In genomic region chr7:139830779-139831498, GRCh38 we compare ENCODE assay signal across 13 cellular contexts. TPM values are rescaled to one million over a fixed set of nuclear protein-coding genes. Genes with fewer than 3 reads are reported as not detected.
DNase-seq lines count a peak whose midpoint lies in the region; ATAC-seq, FAIRE-seq and TF ChIP-seq lines count a peak whose summit lies in the region.
"Had no signal": no experiment of that assay in that cellular context is flagged by ENCODE, and none has a peak within 500 bp of the region (broad histone marks: within the 10 kb centered on the region; RNA-seq: fewer than 3 reads in every experiment).

No MANE protein-coding gene starts in this region.

- BruUV-seq in GM12878 (replicated peaks; lab: Mats Ljungman, UMichigan) = no TSS peak
- BruUV-seq in mammary epithelial cell (replicated peaks; lab: Mats Ljungman, UMichigan) = no TSS peak

- RAD21 ChIA-PET in GM12878 (lab: Charles Lee; ENCODE audit: unreplicated experiment) = interaction anchor here (0.8 to 3.2 kb wide), 9 partner anchors 22 to 184 kb away, joined by 3 to 22 read pairs (median 4); no protein-coding TSS in a partner anchor

- H3K36me3 Mint-ChIP-seq in stimulated activated effector memory CD8-positive, alpha-beta T cell treated with anti-CD3 and anti-CD28 coated beads, Interleukin-12 subunit alpha, Interleukin-12 subunit beta, amount 100 ng/mL, for 72 hours = no peaks in the 10 kb centered on the region

- in situ Hi-C loops in GM12878 (cut with MboI) (no loop called here), mammary epithelial cell (cut with MboI; ENCODE audit: low sequenced_read_pairs in 2 of 2) (no loop called here)

- dilution Hi-C loops in mammary epithelial cell (cut with HindIII; ENCODE audit: low sequenced_read_pairs) = no loop called here

- ATAC-seq in HG03066 (IDR thresholded peaks at IDR 0.05; ENCODE audit: low read depth, unreplicated experiment) (peak; percentile 39), GM12878 (peak; percentile 70)
- peak; percentile 51 for ATAC-seq in stimulated activated effector memory CD8-positive, alpha-beta T cell treated with anti-CD3 and anti-CD28 coated beads, Interleukin-12 subunit alpha, Interleukin-12 subunit beta, amount 100 ng/mL, for 72 hours
- ATAC-seq: A549 had no signal

- H3K4me1 ChIP-seq in GM12878 (ENCODE audit: control insufficient read depth, insufficient read depth, low read length) (peaks cover 26% of the 10 kb centered on the region), mammary epithelial cell (ENCODE audit: insufficient read depth, low read length) (peaks cover 5% of the 10 kb centered on the region)

- peaks cover 2% of the 10 kb centered on the region; the same call in 1 of the 2 replicates for H3K79me2 ChIP-seq in GM12878 (ENCODE audit: control insufficient read depth, insufficient read depth, low read length)
- H3K79me2 ChIP-seq in mammary epithelial cell (ENCODE audit: insufficient read depth, low read length) = no peaks in the 10 kb centered on the region

- H2AFZ ChIP-seq in GM12878 (ENCODE audit: control insufficient read depth, low read depth, low read length) (peak overlapping the region; percentile 84), mammary epithelial cell (ENCODE audit: low read depth, low read length) (no peak overlapping the region)

- peak; percentile 53 for TF ChIP-seq POLR2A in GM12878 (IDR thresholded peaks at IDR 0.05; ENCODE audit: low read depth, low read length)

- H3K27ac ChIP-seq in GM12878 (ENCODE audit: control insufficient read depth, insufficient read depth) (peak overlapping the region; percentile 81), mammary epithelial cell (ENCODE audit: insufficient read depth, low read depth, low read length) (no peak overlapping the region)

- no peak for FAIRE-seq in GM12878 (lab: Jason Lieb, UNC)
- FAIRE-seq: A549, keratinocyte had no signal

- no peaks in the 10 kb centered on the region; the same call in 1 of the 3 replicates for H3K9me3 ChIP-seq in GM12878 (replicated peaks; ENCODE audit: control insufficient read depth, insufficient read depth, low read length)
- H3K9me3 ChIP-seq in mammary epithelial cell (replicated peaks; ENCODE audit: insufficient read depth, low read length) = no peaks in the 10 kb centered on the region

- TF ChIP-seq RAD21 in GM12878 (IDR thresholded peaks at IDR 0.05; ENCODE audit: insufficient read depth, low read depth, low read length) = no peak

- 22% methylated on average over 3 of the region's 3 CpGs for WGBS in GM12878 (ENCODE audit: insufficient coverage, insufficient replicate concordance, low lambda C conversion rate, missing lambda C conversion rate)
- 94% methylated on average over 3 of the region's 3 CpGs for WGBS in mammary epithelial cell (ENCODE audit: low coverage, missing lambda C conversion rate)

- SMC1A ChIA-PET in GM12878 (lab: Charles Lee; ENCODE audit: uncharacterized antibody, unreplicated experiment) = interaction anchor here (0.7 to 3.9 kb wide), 16 partner anchors 10 to 212 kb away, joined by 3 to 24 read pairs (median 4); no protein-coding TSS in a partner anchor

- no peak for TF ChIP-seq CTCF in GM12878 (IDR thresholded peaks at IDR 0.05 in 2 of 3, conservative IDR thresholded peaks at IDR 0.05 in 1 of 3; ENCODE audit: control insufficient read depth in 2 of 3, extremely low read depth in 1 of 3, insufficient read depth in 1 of 3, low read depth in 3 of 3, low read length in 3 of 3)
- no peak for TF ChIP-seq CTCF in mammary epithelial cell (conservative IDR thresholded peaks at IDR 0.05 in 1 of 2, IDR thresholded peaks at IDR 0.05 in 1 of 2; ENCODE audit: extremely low read depth in 1 of 2, insufficient read depth in 1 of 2, low read depth in 1 of 2, low read length in 2 of 2)

- H4K20me1 ChIP-seq in GM12878 (ENCODE audit: control insufficient read depth, insufficient read depth) (no peaks in the 10 kb centered on the region), mammary epithelial cell (ENCODE audit: insufficient read depth, low read length) (no peaks in the 10 kb centered on the region)

- H3K4me3 ChIP-seq in GM12878 (peak overlapping the region; percentile 54), mammary epithelial cell (replicated peaks in 1 of 3; ENCODE audit: insufficient read depth in 1 of 3, low read depth in 2 of 3, low read length in 3 of 3) (no peak overlapping the region)
- H3K4me3 ChIP-seq: A549 had no signal

- POLR2A ChIA-PET in GM12878 (lab: Charles Lee) = interaction anchor here (1.5 kb wide), 1 partner anchor 54 kb away, joined by 4 read pairs; the partner anchor contains the start of gene HIPK2
- POLR2A ChIA-PET in HEK293T (lab: Yijun Ruan, JAX) = no interaction called here

- peaks cover 33% of the 10 kb centered on the region for H3K4me1 Mint-ChIP-seq in stimulated activated effector memory CD8-positive, alpha-beta T cell treated with anti-CD3 and anti-CD28 coated beads, Interleukin-12 subunit alpha, Interleukin-12 subunit beta, amount 100 ng/mL, for 72 hours

- peak; percentile 1 for DNase-seq in NOMO-1 treated with DMSO at 0.1 percent for 48 hours (lab: John Stamatoyannopoulos, UW; ENCODE audit: unreplicated experiment)
- DNase-seq in NOMO-1 treated with dmso at 0.1 percent for 144 hours (lab: John Stamatoyannopoulos, UW; ENCODE audit: unreplicated experiment) = no peak
- no peak for DNase-seq in GM12878 (ENCODE audit: low read depth, low spot score)
- no peak for DNase-seq in stimulated activated effector memory CD8-positive, alpha-beta T cell treated with anti-CD3 and anti-CD28 coated beads, Interleukin-12 subunit alpha, Interleukin-12 subunit beta, amount 100 ng/mL, for 72 hours (ENCODE audit: low spot score in 2 of 2)
- no peak for DNase-seq in HEK293T (ENCODE audit: extremely low spot score)
- no peak for DNase-seq in mammary epithelial cell
- DNase-seq in D341Med (ENCODE audit: low spot score) = no peak
- DNase-seq: activated CD4-positive, alpha-beta T cell treated with anti-CD3 and anti-CD28 coated beads, Interleukin-2, amount 50 U/mL, for 1 hour; dermis blood vessel endothelial cell; stimulated activated CD4-positive, alpha-beta T cell treated with anti-CD3 and anti-CD28 coated beads, Interleukin-2, amount 100 ng/mL, for 48 hours had no signal

- intact Hi-C loops in GM12878 (cut with micrococcal nuclease; ENCODE audit: unreplicated experiment) = no loop called here
- intact Hi-C loops in mammary epithelial cell (cut with micrococcal nuclease) = no loop called here

- H3K4me3 Mint-ChIP-seq in stimulated activated effector memory CD8-positive, alpha-beta T cell treated with anti-CD3 and anti-CD28 coated beads, Interleukin-12 subunit alpha, Interleukin-12 subunit beta, amount 100 ng/mL, for 72 hours = peak overlapping the region; percentile 67

- TF ChIP-seq EP300 in GM12878 (IDR thresholded peaks at IDR 0.05; ENCODE audit: borderline replicate concordance in 1 of 2, control insufficient read depth in 1 of 2, low read depth in 2 of 2, low read length in 2 of 2) = no peak

- H3K9ac ChIP-seq in GM12878 (ENCODE audit: control insufficient read depth, insufficient read depth, low read length) = peak overlapping the region; percentile 56
- no peak overlapping the region for H3K9ac ChIP-seq in mammary epithelial cell (ENCODE audit: insufficient read depth, low read length)

- peaks cover 4% of the 10 kb centered on the region for H3K9me3 Mint-ChIP-seq in stimulated activated effector memory CD8-positive, alpha-beta T cell treated with anti-CD3 and anti-CD28 coated beads, Interleukin-12 subunit alpha, Interleukin-12 subunit beta, amount 100 ng/mL, for 72 hours

- H3K27ac Mint-ChIP-seq in stimulated activated effector memory CD8-positive, alpha-beta T cell treated with anti-CD3 and anti-CD28 coated beads, Interleukin-12 subunit alpha, Interleukin-12 subunit beta, amount 100 ng/mL, for 72 hours = peak overlapping the region; percentile 88

- H3K27me3 ChIP-seq in GM12878 (replicated peaks in 1 of 2; ENCODE audit: control insufficient read depth in 2 of 2, insufficient read depth in 2 of 2, low read length in 1 of 2) (no peaks in the 10 kb centered on the region), mammary epithelial cell (ENCODE audit: insufficient read depth, low read length) (no peaks in the 10 kb centered on the region)

- peak overlapping the region; percentile 90 for H3K4me2 ChIP-seq in GM12878 (ENCODE audit: control insufficient read depth, insufficient read depth)
- H3K4me2 ChIP-seq in mammary epithelial cell (ENCODE audit: insufficient read depth, low read depth, low read length) = no peak overlapping the region

- no peaks in the 10 kb centered on the region for H3K36me3 ChIP-seq in GM12878 (ENCODE audit: control insufficient read depth in 2 of 2, insufficient read depth in 2 of 2, low read length in 1 of 2)
- no peaks in the 10 kb centered on the region for H3K36me3 ChIP-seq in mammary epithelial cell (ENCODE audit: insufficient read depth, low read length)

- CTCF ChIA-PET in GM12878 (lab: Yijun Ruan, JAX) = interaction anchor here (0.9 to 3.9 kb wide), 6 partner anchors 18 to 229 kb away, joined by 3 to 19 read pairs (median 3); no protein-coding TSS in a partner anchor
- CTCF ChIA-PET in HEK293T (lab: Yijun Ruan, JAX) = interaction anchor here (0.6 kb wide), 3 partner anchors 30 to 202 kb away, joined by 3 read pairs; no protein-coding TSS in a partner anchor
- CTCF ChIA-PET in mammary epithelial cell (lab: Charles Lee; ENCODE audit: low non-redundant PET) = no interaction called here

RNA-seq across cellular contexts. Expression of gene TBXAS1, which starts 1.9 kb away (rescaled TPM):
- 57.2 and 58.6 TPM in 2 replicates for total RNA-seq in GM12878 (2013; cell fraction: nucleolus; rRNA removed)
- total RNA-seq in GM12878 (2014; rRNA removed) (32.5 and 32.7 TPM in 2 replicates), GM12878 (2014; rRNA removed; fragmentation: Illumina TruSeq; extraction: Trizol) (20.0 and 20.4 TPM in 2 replicates), GM12878 (2021) (20.0 and 20.7 TPM in 2 replicates), mammary epithelial cell (1 to 10 TPM in 1 of 2 donors, not detected in 1; 5.2 TPM)
- polyA plus RNA-seq in GM12878 (2011; ENCODE audit: low read depth) = 12.6 TPM
- polyA plus RNA-seq in GM12878 (2011; rRNA removed) (1.4 and 1.5 TPM in 2 replicates), GM12878 (2014; fragmentation: Illumina TruSeq; extraction: Trizol) (22.8 and 35.4 TPM in 2 replicates), GM12878 (2014; fragmentation: Nextera tagmentation; extraction: Ambion mirVana) (1 to 10 TPM; 6.8 to 8.3 TPM), GM12878 (2014; rRNA removed) (21.6 and 22.0 TPM in 2 replicates), GM12878 (2016; fragmentation: Nextera tagmentation; extraction: Ambion mirVana) (10 to 100 TPM; 12.0 to 12.2 TPM), mammary epithelial cell (3.1 TPM)
- 0.69 and 1.4 TPM in 2 replicates for polyA plus RNA-seq in GM12878 (2011; cell fraction: cytosol; rRNA removed)
- polyA plus RNA-seq in GM12878 (2011; cell fraction: nucleus; rRNA removed) = 1.6 and 1.8 TPM in 2 replicates
- polyA plus RNA-seq in GM12878 (2012) = 12.1 and 20.6 TPM in 2 replicates
- 0.62 TPM in 1 of 2 replicates, not detected in the other for polyA minus RNA-seq in GM12878 (2011; rRNA and poly(A)+ RNA removed)
- not detected in 2 replicates for polyA minus RNA-seq in GM12878 (2011; cell fraction: cytosol; rRNA and poly(A)+ RNA removed)
- 0.24 TPM in 1 of 2 replicates, not detected in the other for polyA minus RNA-seq in GM12878 (2011; cell fraction: nucleus; rRNA and poly(A)+ RNA removed)
- 13.3 TPM for polyA minus RNA-seq in mammary epithelial cell

RNA-seq across cellular contexts. Expression of gene HIPK2, which starts 53.1 kb away (rescaled TPM):
- total RNA-seq in GM12878 (2013; cell fraction: nucleolus; rRNA removed) = 89.2 and 94.9 TPM in 2 replicates
- total RNA-seq in GM12878 (2014; rRNA removed) (8.5 and 9.4 TPM in 2 replicates), GM12878 (2014; rRNA removed; fragmentation: Illumina TruSeq; extraction: Trizol) (8.8 and 9.0 TPM in 2 replicates), GM12878 (2021) (36.5 and 39.0 TPM in 2 replicates), mammary epithelial cell (10 to 100 TPM; 31.0 to 58.3 TPM)
- polyA plus RNA-seq in GM12878 (2011; ENCODE audit: low read depth) = 15.1 TPM
- polyA plus RNA-seq in GM12878 (2011; rRNA removed) (7.1 and 11.2 TPM in 2 replicates), GM12878 (2014; fragmentation: Illumina TruSeq; extraction: Trizol) (15.9 and 17.3 TPM in 2 replicates), GM12878 (2014; fragmentation: Nextera tagmentation; extraction: Ambion mirVana) (1 to 10 TPM; 1.7 to 3.3 TPM), GM12878 (2014; rRNA removed) (11.3 and 14.2 TPM in 2 replicates), GM12878 (2016; fragmentation: Nextera tagmentation; extraction: Ambion mirVana) (1 to 10 TPM; 9.1 to 9.3 TPM), mammary epithelial cell (26.4 TPM)
- polyA plus RNA-seq in GM12878 (2011; cell fraction: cytosol; rRNA removed) = 9.9 and 12.4 TPM in 2 replicates
- 21.7 and 25.1 TPM in 2 replicates for polyA plus RNA-seq in GM12878 (2011; cell fraction: nucleus; rRNA removed)
- 16.0 and 23.3 TPM in 2 replicates for polyA plus RNA-seq in GM12878 (2012)
- 38.7 and 52.6 TPM in 2 replicates for polyA minus RNA-seq in GM12878 (2011; rRNA and poly(A)+ RNA removed)
- polyA minus RNA-seq in GM12878 (2011; cell fraction: cytosol; rRNA and poly(A)+ RNA removed) = 19.0 and 20.1 TPM in 2 replicates
- polyA minus RNA-seq in GM12878 (2011; cell fraction: nucleus; rRNA and poly(A)+ RNA removed) = 16.2 and 32.7 TPM in 2 replicates
- 68.5 TPM for polyA minus RNA-seq in mammary epithelial cell
